In the genomic region with DNA sequence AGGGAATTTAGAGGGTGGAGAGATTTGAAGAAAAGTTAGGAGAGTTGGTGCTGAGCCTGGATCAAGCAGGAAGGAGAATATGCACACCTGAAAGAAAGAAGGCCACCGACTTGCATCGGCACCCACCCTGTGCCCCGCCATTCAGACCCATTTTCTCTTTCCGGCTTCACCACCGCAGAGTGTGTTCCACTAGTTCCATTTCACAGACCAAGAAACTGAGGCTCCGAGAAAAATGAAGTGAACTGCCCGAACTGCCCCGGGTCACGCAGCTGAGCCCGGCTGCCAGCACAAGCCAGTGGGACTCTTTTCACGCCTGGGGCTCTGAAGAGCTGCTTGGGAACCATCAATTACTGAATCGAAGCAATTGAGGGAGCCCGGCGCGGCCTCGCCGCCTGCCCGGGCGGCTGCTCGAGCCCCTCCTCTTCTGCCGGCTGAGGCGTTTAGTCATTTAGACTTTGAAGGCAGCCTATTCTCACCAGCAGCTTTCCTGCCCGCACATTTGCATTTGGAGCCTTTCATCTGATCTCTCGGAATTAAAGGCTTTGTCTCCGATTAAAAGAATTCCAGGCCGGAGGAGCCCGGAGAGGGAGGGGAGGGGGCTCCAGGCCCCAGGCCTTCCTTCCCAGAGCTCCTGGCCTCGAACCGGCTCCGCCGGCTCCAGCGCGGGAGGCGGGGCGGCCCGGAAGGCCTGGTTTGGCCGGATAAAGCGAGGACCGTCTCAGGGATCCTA, we compare ENCODE assay signal across 1 cellular context.
A peak's percentile ranks its signal among the peaks of the same experiment; 100 is the strongest.
TF ChIP-seq lines count a peak whose summit lies in the region.

No MANE protein-coding gene starts in this region.

TF ChIP-seq in H1, 55 proteins besides CTCF, POLR2A, EP300 and RAD21 (continued from another document):
- TF ChIP-seq, protein P1, sequence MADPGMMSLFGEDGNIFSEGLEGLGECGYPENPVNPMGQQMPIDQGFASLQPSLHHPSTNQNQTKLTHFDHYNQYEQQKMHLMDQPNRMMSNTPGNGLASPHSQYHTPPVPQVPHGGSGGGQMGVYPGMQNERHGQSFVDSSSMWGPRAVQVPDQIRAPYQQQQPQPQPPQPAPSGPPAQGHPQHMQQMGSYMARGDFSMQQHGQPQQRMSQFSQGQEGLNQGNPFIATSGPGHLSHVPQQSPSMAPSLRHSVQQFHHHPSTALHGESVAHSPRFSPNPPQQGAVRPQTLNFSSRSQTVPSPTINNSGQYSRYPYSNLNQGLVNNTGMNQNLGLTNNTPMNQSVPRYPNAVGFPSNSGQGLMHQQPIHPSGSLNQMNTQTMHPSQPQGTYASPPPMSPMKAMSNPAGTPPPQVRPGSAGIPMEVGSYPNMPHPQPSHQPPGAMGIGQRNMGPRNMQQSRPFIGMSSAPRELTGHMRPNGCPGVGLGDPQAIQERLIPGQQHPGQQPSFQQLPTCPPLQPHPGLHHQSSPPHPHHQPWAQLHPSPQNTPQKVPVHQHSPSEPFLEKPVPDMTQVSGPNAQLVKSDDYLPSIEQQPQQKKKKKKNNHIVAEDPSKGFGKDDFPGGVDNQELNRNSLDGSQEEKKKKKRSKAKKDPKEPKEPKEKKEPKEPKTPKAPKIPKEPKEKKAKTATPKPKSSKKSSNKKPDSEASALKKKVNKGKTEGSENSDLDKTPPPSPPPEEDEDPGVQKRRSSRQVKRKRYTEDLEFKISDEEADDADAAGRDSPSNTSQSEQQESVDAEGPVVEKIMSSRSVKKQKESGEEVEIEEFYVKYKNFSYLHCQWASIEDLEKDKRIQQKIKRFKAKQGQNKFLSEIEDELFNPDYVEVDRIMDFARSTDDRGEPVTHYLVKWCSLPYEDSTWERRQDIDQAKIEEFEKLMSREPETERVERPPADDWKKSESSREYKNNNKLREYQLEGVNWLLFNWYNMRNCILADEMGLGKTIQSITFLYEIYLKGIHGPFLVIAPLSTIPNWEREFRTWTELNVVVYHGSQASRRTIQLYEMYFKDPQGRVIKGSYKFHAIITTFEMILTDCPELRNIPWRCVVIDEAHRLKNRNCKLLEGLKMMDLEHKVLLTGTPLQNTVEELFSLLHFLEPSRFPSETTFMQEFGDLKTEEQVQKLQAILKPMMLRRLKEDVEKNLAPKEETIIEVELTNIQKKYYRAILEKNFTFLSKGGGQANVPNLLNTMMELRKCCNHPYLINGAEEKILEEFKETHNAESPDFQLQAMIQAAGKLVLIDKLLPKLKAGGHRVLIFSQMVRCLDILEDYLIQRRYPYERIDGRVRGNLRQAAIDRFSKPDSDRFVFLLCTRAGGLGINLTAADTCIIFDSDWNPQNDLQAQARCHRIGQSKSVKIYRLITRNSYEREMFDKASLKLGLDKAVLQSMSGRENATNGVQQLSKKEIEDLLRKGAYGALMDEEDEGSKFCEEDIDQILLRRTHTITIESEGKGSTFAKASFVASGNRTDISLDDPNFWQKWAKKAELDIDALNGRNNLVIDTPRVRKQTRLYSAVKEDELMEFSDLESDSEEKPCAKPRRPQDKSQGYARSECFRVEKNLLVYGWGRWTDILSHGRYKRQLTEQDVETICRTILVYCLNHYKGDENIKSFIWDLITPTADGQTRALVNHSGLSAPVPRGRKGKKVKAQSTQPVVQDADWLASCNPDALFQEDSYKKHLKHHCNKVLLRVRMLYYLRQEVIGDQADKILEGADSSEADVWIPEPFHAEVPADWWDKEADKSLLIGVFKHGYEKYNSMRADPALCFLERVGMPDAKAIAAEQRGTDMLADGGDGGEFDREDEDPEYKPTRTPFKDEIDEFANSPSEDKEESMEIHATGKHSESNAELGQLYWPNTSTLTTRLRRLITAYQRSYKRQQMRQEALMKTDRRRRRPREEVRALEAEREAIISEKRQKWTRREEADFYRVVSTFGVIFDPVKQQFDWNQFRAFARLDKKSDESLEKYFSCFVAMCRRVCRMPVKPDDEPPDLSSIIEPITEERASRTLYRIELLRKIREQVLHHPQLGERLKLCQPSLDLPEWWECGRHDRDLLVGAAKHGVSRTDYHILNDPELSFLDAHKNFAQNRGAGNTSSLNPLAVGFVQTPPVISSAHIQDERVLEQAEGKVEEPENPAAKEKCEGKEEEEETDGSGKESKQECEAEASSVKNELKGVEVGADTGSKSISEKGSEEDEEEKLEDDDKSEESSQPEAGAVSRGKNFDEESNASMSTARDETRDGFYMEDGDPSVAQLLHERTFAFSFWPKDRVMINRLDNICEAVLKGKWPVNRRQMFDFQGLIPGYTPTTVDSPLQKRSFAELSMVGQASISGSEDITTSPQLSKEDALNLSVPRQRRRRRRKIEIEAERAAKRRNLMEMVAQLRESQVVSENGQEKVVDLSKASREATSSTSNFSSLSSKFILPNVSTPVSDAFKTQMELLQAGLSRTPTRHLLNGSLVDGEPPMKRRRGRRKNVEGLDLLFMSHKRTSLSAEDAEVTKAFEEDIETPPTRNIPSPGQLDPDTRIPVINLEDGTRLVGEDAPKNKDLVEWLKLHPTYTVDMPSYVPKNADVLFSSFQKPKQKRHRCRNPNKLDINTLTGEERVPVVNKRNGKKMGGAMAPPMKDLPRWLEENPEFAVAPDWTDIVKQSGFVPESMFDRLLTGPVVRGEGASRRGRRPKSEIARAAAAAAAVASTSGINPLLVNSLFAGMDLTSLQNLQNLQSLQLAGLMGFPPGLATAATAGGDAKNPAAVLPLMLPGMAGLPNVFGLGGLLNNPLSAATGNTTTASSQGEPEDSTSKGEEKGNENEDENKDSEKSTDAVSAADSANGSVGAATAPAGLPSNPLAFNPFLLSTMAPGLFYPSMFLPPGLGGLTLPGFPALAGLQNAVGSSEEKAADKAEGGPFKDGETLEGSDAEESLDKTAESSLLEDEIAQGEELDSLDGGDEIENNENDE (IDR thresholded peaks at IDR 0.05; ENCODE audit: insufficient replicate concordance, low read length) = no peak
- TF ChIP-seq POLR2AphosphoS5 (IDR thresholded peaks at IDR 0.05; ENCODE audit: low read depth, low read length) = no peak
- TF ChIP-seq, protein P2, sequence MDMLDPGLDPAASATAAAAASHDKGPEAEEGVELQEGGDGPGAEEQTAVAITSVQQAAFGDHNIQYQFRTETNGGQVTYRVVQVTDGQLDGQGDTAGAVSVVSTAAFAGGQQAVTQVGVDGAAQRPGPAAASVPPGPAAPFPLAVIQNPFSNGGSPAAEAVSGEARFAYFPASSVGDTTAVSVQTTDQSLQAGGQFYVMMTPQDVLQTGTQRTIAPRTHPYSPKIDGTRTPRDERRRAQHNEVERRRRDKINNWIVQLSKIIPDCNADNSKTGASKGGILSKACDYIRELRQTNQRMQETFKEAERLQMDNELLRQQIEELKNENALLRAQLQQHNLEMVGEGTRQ (IDR thresholded peaks at IDR 0.05; ENCODE audit: low read length) = no peak
- no peak for TF ChIP-seq RNF2 (IDR thresholded peaks at IDR 0.05; ENCODE audit: borderline replicate concordance, low read depth, low read length, missing control alignments, poor library complexity, severe bottlenecking)
- TF ChIP-seq CHD2 (IDR thresholded peaks at IDR 0.05; ENCODE audit: low read length) = no peak
- TF ChIP-seq SP2 (IDR thresholded peaks at IDR 0.05; ENCODE audit: low read length) = no peak
- TF ChIP-seq RBBP5 (IDR thresholded peaks at IDR 0.05; ENCODE audit: borderline replicate concordance, low read depth, low read length) = no peak
- no peak for TF ChIP-seq HDAC6 (IDR thresholded peaks at IDR 0.05; ENCODE audit: low read depth, low read length)
- peak; percentile 95 for TF ChIP-seq KDM1A (IDR thresholded peaks at IDR 0.05; ENCODE audit: borderline replicate concordance, low read length)
- TF ChIP-seq EGR1 (IDR thresholded peaks at IDR 0.05; ENCODE audit: borderline replicate concordance, low read depth, low read length) = no peak
- TF ChIP-seq CHD1 (IDR thresholded peaks at IDR 0.05; ENCODE audit: low read depth, low read length) = no peak
- TF ChIP-seq MAFK (IDR thresholded peaks at IDR 0.05; ENCODE audit: low read depth, low read length) = no peak
- no peak for TF ChIP-seq RFX5 (IDR thresholded peaks at IDR 0.05; ENCODE audit: borderline replicate concordance, low read depth, low read length)
- TF ChIP-seq TAF1 (IDR thresholded peaks at IDR 0.05; ENCODE audit: low read depth, low read length) = no peak
- no peak for TF ChIP-seq JUND (IDR thresholded peaks at IDR 0.05; ENCODE audit: low read length)
- no peak for TF ChIP-seq GTF2F1 (IDR thresholded peaks at IDR 0.05; ENCODE audit: borderline replicate concordance, low read depth, low read length)
- TF ChIP-seq ASH2L (IDR thresholded peaks at IDR 0.05; ENCODE audit: low read length) = peak; percentile 19
- TF ChIP-seq SIRT6 (IDR thresholded peaks at IDR 0.05; ENCODE audit: low read length) = no peak
